21 cellular contexts compared by ENCODE assay signal in the genomic region with DNA sequence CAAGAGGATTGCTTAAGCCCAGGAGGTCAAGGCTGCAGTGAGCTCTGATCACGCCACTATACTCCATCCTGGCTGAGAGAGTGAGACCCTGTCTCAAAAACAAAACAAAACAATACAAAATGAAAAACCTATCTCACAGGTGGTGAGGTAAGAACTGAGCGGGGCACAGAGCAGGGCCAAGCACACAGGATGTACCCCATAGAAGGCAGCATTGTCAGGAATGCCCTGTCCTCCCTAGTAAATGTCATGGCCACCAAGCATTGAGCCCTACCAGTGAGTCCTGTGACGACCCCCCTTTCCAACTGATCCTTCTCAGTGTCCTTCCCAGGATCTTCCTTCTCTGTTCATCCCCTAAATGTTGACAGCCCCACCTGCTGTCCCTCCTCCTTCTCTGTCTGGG. TPM values are rescaled to one million over a fixed set of nuclear protein-coding genes. Genes with fewer than 3 reads are reported as not detected.
DNase-seq lines count a peak whose midpoint lies in the region; ATAC-seq lines count a peak whose summit lies in the region.
"Had no signal": no experiment of that assay in that cellular context is flagged by ENCODE, and none has a peak within 500 bp of the region (broad histone marks: within the 10 kb centered on the region; RNA-seq: fewer than 3 reads in every experiment).

No MANE protein-coding gene starts in this region.

- H3K4me3 Mint-ChIP-seq in activated naive CD8-positive, alpha-beta T cell treated with anti-CD3 and anti-CD28 coated beads, Interleukin-2, amount 50 U/mL, for 24 hours, result no peak overlapping the region
- H3K4me3 Mint-ChIP-seq: B cell, IgD-negative memory B cell had no signal

- H3K36me3 ChIP-seq in neuronal stem cell (replicated peaks in 1 of 2; ENCODE audit: control insufficient read depth in 2 of 2, insufficient read depth in 2 of 2, low read length in 2 of 2), result no peaks in the 10 kb centered on the region
- H3K36me3 ChIP-seq: HAP-1, Peyer's patch had no signal

- peak; percentile 10 for DNase-seq in activated CD8-positive, alpha-beta memory T cell treated with anti-CD3 and anti-CD28 coated beads, Interleukin-2, amount 50 U/mL, for 48 hours
- DNase-seq in activated CD8-positive, alpha-beta memory T cell treated with anti-CD3 and anti-CD28 coated beads, Interleukin-2, amount 50 U/mL, for 4 hours, result no peak
- DNase-seq in islet precursor cell (peak; percentile 29), neuronal stem cell (ENCODE audit: low spot score) (no peak), Right ventricle myocardium inferior (ENCODE audit: missing footprints) (no peak)
- no peak for DNase-seq in activated naive CD8-positive, alpha-beta T cell treated with anti-CD3 and anti-CD28 coated beads, Interleukin-2, amount 50 U/mL, for 24 hours
- DNase-seq: COR-L47; DMS 273 treated with DMSO at 0.1 percent for 48 hours; DND-41; Karpas-422; NCI-H1048; NCI-H1436 treated with DMSO at 0.1 percent for 48 hours; NCI-H2029; NCI-H2171 treated with DMSO at 0.1 percent for 48 hours; NK-92 treated with Interleukin-12 subunit alpha and Interleukin-12 subunit beta, amount 100 ng/mL, for 24 hours; SHP77 treated with DMSO at 0.1 percent for 48 hours had no signal

- H4K8ac ChIP-seq in neuronal stem cell (ENCODE audit: low read depth, low read length), result no peak overlapping the region

- no peak overlapping the region for H3K27ac ChIP-seq in neuronal stem cell (replicated peaks; ENCODE audit: low read length)
- H3K27ac ChIP-seq: Peyer's patch had no signal

- peaks cover 15% of the 10 kb centered on the region for H3K27me3 Mint-ChIP-seq in activated naive CD8-positive, alpha-beta T cell treated with anti-CD3 and anti-CD28 coated beads, Interleukin-2, amount 50 U/mL, for 24 hours

- H3K14ac ChIP-seq in neuronal stem cell (ENCODE audit: low read length), result no peak overlapping the region

- peak overlapping the region; percentile 22 for H2BK15ac ChIP-seq in neuronal stem cell (ENCODE audit: low read length)

- H2AFZ ChIP-seq in neuronal stem cell (ENCODE audit: low read length), result no peak overlapping the region

- H3K27ac Mint-ChIP-seq in activated naive CD8-positive, alpha-beta T cell treated with anti-CD3 and anti-CD28 coated beads, Interleukin-2, amount 50 U/mL, for 24 hours, result no peak overlapping the region
- H3K27ac Mint-ChIP-seq: B cell had no signal

- H3K79me1 ChIP-seq in neuronal stem cell (ENCODE audit: low read depth, low read length), result no peaks in the 10 kb centered on the region

- no peak for ATAC-seq in Right ventricle myocardium inferior
- ATAC-seq in activated naive CD8-positive, alpha-beta T cell treated with anti-CD3 and anti-CD28 coated beads, Interleukin-2, amount 50 U/mL, for 24 hours, result no peak
- no peak for ATAC-seq in HG02623 (IDR thresholded peaks at IDR 0.05; ENCODE audit: unreplicated experiment)

- H3K4me3 ChIP-seq in neuronal stem cell (ENCODE audit: low read length in 2 of 2), result no peak overlapping the region
- H3K4me3 ChIP-seq: HAP-1, Peyer's patch had no signal

- WGBS in neuronal stem cell (ENCODE audit: extremely low coverage in 2 of 2, insufficient read length in 2 of 2, insufficient replicate concordance in 1 of 2), 2 donors, result no CpG with 5 or more reads among the region's 3 CpGs

- no peak overlapping the region for H3K9ac ChIP-seq in neuronal stem cell (ENCODE audit: low read depth, low read length, poor library complexity)

- no peak overlapping the region for H3K18ac ChIP-seq in neuronal stem cell (ENCODE audit: low read length)

- peaks cover 7 to 19% of the 10 kb centered on the region in 2 donors for H3K4me1 ChIP-seq in neuronal stem cell (ENCODE audit: control insufficient read depth in 2 of 2, insufficient read depth in 1 of 2, low read depth in 1 of 2, low read length in 2 of 2)
- H3K4me1 ChIP-seq: Peyer's patch had no signal

- peak overlapping the region; percentile 14 for H2BK12ac ChIP-seq in neuronal stem cell (ENCODE audit: low read length)

- no peaks in the 10 kb centered on the region for H3K9me3 ChIP-seq in neuronal stem cell (replicated peaks in 1 of 2; ENCODE audit: control insufficient read depth in 2 of 2, insufficient read depth in 1 of 2, low read depth in 1 of 2, low read length in 2 of 2)
- H3K9me3 ChIP-seq: HAP-1, Peyer's patch had no signal

- no peaks in the 10 kb centered on the region for H3K36me3 Mint-ChIP-seq in activated naive CD8-positive, alpha-beta T cell treated with anti-CD3 and anti-CD28 coated beads, Interleukin-2, amount 50 U/mL, for 24 hours (ENCODE audit: low read depth)

- H3K4me1 Mint-ChIP-seq in activated naive CD8-positive, alpha-beta T cell treated with anti-CD3 and anti-CD28 coated beads, Interleukin-2, amount 50 U/mL, for 24 hours, result no peaks in the 10 kb centered on the region
- H3K4me1 Mint-ChIP-seq: B cell had no signal

- H3K27me3 ChIP-seq in neuronal stem cell (ENCODE audit: control insufficient read depth in 3 of 3, insufficient read depth in 3 of 3, low read depth in 1 of 3, low read length in 3 of 3), result peaks cover 0 to 11% (median 0%) of the 10 kb centered on the region in 3 experiments
- H3K27me3 ChIP-seq: Peyer's patch had no signal

- H3K23ac ChIP-seq in neuronal stem cell (ENCODE audit: low read depth, low read length, poor library complexity), result no peak overlapping the region

- no peak overlapping the region for H3K4ac ChIP-seq in neuronal stem cell (ENCODE audit: low read length)

- H4K91ac ChIP-seq in neuronal stem cell (ENCODE audit: low read depth, low read length, poor library complexity), result no peak overlapping the region

- intact Hi-C loops in Right ventricle myocardium inferior (cut with DNase I), result loop anchor here (10.0 kb wide), 1 partner anchor 53 kb away; no protein-coding TSS in a partner anchor

- no peaks in the 10 kb centered on the region for H3K9me3 Mint-ChIP-seq in activated naive CD8-positive, alpha-beta T cell treated with anti-CD3 and anti-CD28 coated beads, Interleukin-2, amount 50 U/mL, for 24 hours

- H3K4me2 ChIP-seq in neuronal stem cell (ENCODE audit: insufficient read depth, low read length, poor library complexity, severe bottlenecking), result no peak overlapping the region

- no peak overlapping the region for H2BK5ac ChIP-seq in neuronal stem cell (ENCODE audit: low read length)

- no peak overlapping the region for H2BK120ac ChIP-seq in neuronal stem cell (ENCODE audit: low read depth, low read length)

- H2AK5ac ChIP-seq in neuronal stem cell (ENCODE audit: low read depth, low read length), result no peak overlapping the region

RNA-seq across cellular contexts. Expression of gene ALDH1B1, which starts 44.6 kb away (rescaled TPM):
- polyA plus RNA-seq in neuronal stem cell (2013, experiment 1 of 2), result 24.0 TPM
- 24.2 TPM for polyA plus RNA-seq in neuronal stem cell (2013, experiment 2 of 2)
- total RNA-seq in Right ventricle myocardium inferior, result 18.4 TPM

Comparison
In these comparisons a context has a peak if more than half of its experiments do, and no peak if none do; other contexts are left out.
1. DNase-seq: peak in activated CD8-positive, alpha-beta memory T cell treated with anti-CD3 and anti-CD28 coated beads, Interleukin-2, amount 50 U/mL, for 48 hours (single experiment) and islet precursor cell (single experiment); none in activated CD8-positive, alpha-beta memory T cell treated with anti-CD3 and anti-CD28 coated beads, Interleukin-2, amount 50 U/mL, for 4 hours (single experiment), neuronal stem cell (single experiment), Right ventricle myocardium inferior (single experiment) and activated naive CD8-positive, alpha-beta T cell treated with anti-CD3 and anti-CD28 coated beads, Interleukin-2, amount 50 U/mL, for 24 hours (single experiment).